ENCODE assay signal across 18 cellular contexts in the genomic region with DNA sequence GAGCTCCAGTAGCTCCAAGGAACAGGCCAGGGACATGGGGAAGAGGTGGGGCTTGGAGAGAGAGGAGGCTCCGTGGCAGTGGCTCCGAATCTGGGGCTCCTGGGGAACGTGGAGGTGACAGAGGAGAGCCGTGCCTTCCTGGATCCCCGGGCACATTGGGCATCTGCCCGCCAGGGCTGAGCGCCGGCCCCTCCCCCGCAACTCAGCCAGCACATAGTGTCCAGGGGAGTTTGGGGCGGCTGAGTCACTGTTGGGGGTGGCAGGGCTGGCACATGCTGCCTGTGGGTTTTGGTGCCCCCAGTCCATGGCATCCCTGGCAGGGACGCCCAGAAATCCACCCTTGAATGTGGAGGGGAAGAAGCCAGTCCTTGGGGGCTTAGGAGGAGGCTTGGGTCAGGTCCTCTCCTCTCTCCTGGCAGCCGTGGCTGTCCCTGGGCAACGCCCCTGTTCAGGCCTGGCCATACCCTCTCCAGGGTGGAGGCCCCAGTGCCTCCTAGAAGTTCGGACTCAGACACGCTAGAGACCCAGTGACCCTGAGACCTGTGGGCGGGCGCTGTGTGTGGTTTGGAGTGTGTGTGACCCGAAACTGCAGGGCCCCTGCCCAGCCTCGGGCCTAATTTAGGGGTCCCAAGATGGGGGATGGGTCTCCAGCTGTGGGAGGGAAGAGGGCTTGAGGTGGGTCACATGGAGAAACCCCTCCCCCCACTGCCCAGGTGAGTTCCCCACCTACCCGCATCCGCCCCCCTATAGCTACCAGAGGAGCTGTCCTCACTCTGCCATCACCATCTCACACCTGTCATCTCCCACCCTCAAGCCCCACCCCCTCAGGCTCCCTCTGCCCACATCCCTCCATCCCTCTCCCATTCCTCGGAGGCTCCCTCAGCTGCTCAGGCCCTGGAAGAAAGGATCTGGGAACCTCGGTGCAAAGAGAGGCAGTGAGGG. TPM values are rescaled to one million over a fixed set of nuclear protein-coding genes. Genes with fewer than 3 reads are reported as not detected.
A peak's percentile ranks its signal among the peaks of the same experiment; 100 is the strongest.
DNase-seq lines count a peak whose midpoint lies in the region; ATAC-seq, FAIRE-seq and TF ChIP-seq lines count a peak whose summit lies in the region.
"Had no signal": no experiment of that assay in that cellular context is flagged by ENCODE, and none has a peak within 500 bp of the region (broad histone marks: within the 10 kb centered on the region; RNA-seq: fewer than 3 reads in every experiment).

No MANE protein-coding gene starts in this region.

- peak; percentile 76 for DNase-seq in H7
- DNase-seq in cerebellum (ENCODE audit: low spot score): peak; percentile 28
- DNase-seq in kidney: peak; percentile 89
- no peak for DNase-seq in stomach
- no peak for DNase-seq in COLO668 (lab: John Stamatoyannopoulos, UW; ENCODE audit: unreplicated experiment)
- DNase-seq in NCI-H446 treated with DMSO at 0.1 percent for 48 hours (lab: John Stamatoyannopoulos, UW): no peak
- no peak for DNase-seq in glomerular visceral epithelial cell (ENCODE audit: extremely low spot score)
- DNase-seq: activated CD8-positive, alpha-beta T cell treated with anti-CD3 and anti-CD28 coated beads for 36 hours; activated gamma-delta T cell; brain microvascular endothelial cell; NCI-H1105 treated with DMSO at 0.1 percent for 48 hours; NCI-H524 treated with DMSO at 0.1 percent for 48 hours had no signal

- TF ChIP-seq CTCF in kidney (IDR thresholded peaks at IDR 0.05; ENCODE audit: borderline replicate concordance, extremely low read depth, insufficient read depth) (no peak), stomach (IDR thresholded peaks at IDR 0.05) (no peak)

- TF ChIP-seq EP300 in stomach (IDR thresholded peaks at IDR 0.05): peak; percentile 87

- no peaks in the 10 kb centered on the region for H3K36me3 ChIP-seq in H7 (replicated peaks; ENCODE audit: control insufficient read depth, insufficient read depth, low read length)
- H3K36me3 ChIP-seq in kidney (ENCODE audit: control insufficient read depth in 1 of 2, insufficient read depth in 2 of 2, low read length in 2 of 2): no peaks in the 10 kb centered on the region
- H3K36me3 ChIP-seq in stomach: no peaks in the 10 kb centered on the region
- H3K36me3 ChIP-seq: brain microvascular endothelial cell had no signal

- peak overlapping the region; percentile 49 to 71 for H3K9ac ChIP-seq in kidney (ENCODE audit: low read length in 2 of 2)

- no peak for TF ChIP-seq POLR2A in stomach (IDR thresholded peaks at IDR 0.05)

- ATAC-seq in SK-N-SH treated with all-trans-retinoic acid at 6 μM for 48 hours: no peak
- ATAC-seq: activated CD8-positive, alpha-beta T cell treated with anti-CD3 and anti-CD28 coated beads for 36 hours; HCT116 had no signal

- no peaks in the 10 kb centered on the region for H3K27me3 ChIP-seq in H7 (ENCODE audit: control insufficient read depth, insufficient read depth, low read length)
- no peaks in the 10 kb centered on the region for H3K27me3 ChIP-seq in stomach
- H3K27me3 ChIP-seq: brain microvascular endothelial cell had no signal

- H3K9me3 ChIP-seq in kidney (ENCODE audit: control insufficient read depth in 1 of 2, low read length in 2 of 2): no peaks in the 10 kb centered on the region
- no peaks in the 10 kb centered on the region for H3K9me3 ChIP-seq in stomach

- H3K4me3 ChIP-seq in H7 (ENCODE audit: insufficient read depth, low read depth, low read length) (no peak overlapping the region), kidney (ENCODE audit: low read length in 2 of 2) (no peak overlapping the region), stomach (peak overlapping the region in 3 of 4 donors; percentile 41 to 44 (median 44))

- intact Hi-C loops in kidney (cut with DNase I) (no loop called here), stomach (cut with DNase I; ENCODE audit: low total_unique reads) (no loop called here)

- H3K4me1 ChIP-seq in kidney (ENCODE audit: control insufficient read depth in 1 of 2, insufficient read depth in 1 of 2, low read depth in 1 of 2, low read length in 2 of 2) (peaks cover 17 to 47% of the 10 kb centered on the region in 2 donors), stomach (peaks cover 54 to 87% (median 67%) of the 10 kb centered on the region in 4 donors)

- H3K27ac ChIP-seq in kidney (ENCODE audit: low read depth in 2 of 2, low read length in 2 of 2): peak overlapping the region; percentile 92 to 95
- peak overlapping the region in 4 of 5 donors; percentile 71 to 91 (median 84) for H3K27ac ChIP-seq in stomach
- H3K27ac ChIP-seq: brain microvascular endothelial cell had no signal

- no peak for FAIRE-seq in kidney (lab: Jason Lieb, UNC)
- FAIRE-seq: GM18507, RCC 7860 had no signal

- WGBS in stomach, 5 donors: 64 to 76% (median 74%) methylated on average over 19 to 23 of the region's 23 CpGs

TF ChIP-seq in SK-N-SH treated with all-trans-retinoic acid at 6 μM for 48 hours, 23 proteins besides CTCF, POLR2A, EP300 and RAD21:
- TF ChIP-seq, protein P1, sequence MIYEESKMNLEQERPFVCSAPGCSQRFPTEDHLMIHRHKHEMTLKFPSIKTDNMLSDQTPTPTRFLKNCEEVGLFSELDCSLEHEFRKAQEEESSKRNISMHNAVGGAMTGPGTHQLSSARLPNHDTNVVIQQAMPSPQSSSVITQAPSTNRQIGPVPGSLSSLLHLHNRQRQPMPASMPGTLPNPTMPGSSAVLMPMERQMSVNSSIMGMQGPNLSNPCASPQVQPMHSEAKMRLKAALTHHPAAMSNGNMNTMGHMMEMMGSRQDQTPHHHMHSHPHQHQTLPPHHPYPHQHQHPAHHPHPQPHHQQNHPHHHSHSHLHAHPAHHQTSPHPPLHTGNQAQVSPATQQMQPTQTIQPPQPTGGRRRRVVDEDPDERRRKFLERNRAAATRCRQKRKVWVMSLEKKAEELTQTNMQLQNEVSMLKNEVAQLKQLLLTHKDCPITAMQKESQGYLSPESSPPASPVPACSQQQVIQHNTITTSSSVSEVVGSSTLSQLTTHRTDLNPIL (CRISPR knock-in tag; IDR thresholded peaks at IDR 0.05; ENCODE audit: low read depth): no peak
- TF ChIP-seq, protein P2, sequence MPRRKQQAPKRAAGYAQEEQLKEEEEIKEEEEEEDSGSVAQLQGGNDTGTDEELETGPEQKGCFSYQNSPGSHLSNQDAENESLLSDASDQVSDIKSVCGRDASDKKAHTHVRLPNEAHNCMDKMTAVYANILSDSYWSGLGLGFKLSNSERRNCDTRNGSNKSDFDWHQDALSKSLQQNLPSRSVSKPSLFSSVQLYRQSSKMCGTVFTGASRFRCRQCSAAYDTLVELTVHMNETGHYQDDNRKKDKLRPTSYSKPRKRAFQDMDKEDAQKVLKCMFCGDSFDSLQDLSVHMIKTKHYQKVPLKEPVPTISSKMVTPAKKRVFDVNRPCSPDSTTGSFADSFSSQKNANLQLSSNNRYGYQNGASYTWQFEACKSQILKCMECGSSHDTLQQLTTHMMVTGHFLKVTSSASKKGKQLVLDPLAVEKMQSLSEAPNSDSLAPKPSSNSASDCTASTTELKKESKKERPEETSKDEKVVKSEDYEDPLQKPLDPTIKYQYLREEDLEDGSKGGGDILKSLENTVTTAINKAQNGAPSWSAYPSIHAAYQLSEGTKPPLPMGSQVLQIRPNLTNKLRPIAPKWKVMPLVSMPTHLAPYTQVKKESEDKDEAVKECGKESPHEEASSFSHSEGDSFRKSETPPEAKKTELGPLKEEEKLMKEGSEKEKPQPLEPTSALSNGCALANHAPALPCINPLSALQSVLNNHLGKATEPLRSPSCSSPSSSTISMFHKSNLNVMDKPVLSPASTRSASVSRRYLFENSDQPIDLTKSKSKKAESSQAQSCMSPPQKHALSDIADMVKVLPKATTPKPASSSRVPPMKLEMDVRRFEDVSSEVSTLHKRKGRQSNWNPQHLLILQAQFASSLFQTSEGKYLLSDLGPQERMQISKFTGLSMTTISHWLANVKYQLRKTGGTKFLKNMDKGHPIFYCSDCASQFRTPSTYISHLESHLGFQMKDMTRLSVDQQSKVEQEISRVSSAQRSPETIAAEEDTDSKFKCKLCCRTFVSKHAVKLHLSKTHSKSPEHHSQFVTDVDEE (CRISPR knock-in tag; IDR thresholded peaks at IDR 0.05): no peak
- TF ChIP-seq, protein P3, sequence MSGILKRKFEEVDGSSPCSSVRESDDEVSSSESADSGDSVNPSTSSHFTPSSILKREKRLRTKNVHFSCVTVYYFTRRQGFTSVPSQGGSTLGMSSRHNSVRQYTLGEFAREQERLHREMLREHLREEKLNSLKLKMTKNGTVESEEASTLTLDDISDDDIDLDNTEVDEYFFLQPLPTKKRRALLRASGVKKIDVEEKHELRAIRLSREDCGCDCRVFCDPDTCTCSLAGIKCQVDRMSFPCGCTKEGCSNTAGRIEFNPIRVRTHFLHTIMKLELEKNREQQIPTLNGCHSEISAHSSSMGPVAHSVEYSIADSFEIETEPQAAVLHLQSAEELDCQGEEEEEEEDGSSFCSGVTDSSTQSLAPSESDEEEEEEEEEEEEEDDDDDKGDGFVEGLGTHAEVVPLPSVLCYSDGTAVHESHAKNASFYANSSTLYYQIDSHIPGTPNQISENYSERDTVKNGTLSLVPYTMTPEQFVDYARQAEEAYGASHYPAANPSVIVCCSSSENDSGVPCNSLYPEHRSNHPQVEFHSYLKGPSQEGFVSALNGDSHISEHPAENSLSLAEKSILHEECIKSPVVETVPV (CRISPR knock-in tag; IDR thresholded peaks at IDR 0.05): no peak
TF ChIP-seq in SK-N-SH treated with all-trans-retinoic acid at 6 μM for 48 hours: peak in this region for 0.

RNA-seq across cellular contexts. Expression of a gene that starts 1.6 kb away (rescaled TPM):
- total RNA-seq in H7 (2014; rRNA removed; shearing (Covaris generic)): 0.07 TPM in 1 of 2 replicates, not detected in the other
- total RNA-seq in cerebellum: 0.36 TPM
- 29.1 TPM for total RNA-seq in kidney
- 17.0 TPM for polyA plus RNA-seq in kidney (ENCODE audit: insufficient read depth, low read depth, low replicate concordance)
- total RNA-seq in stomach: 10 to 100 TPM in 4 of 5 donors, 1 to 10 TPM in 1; 9.9 to 83.5 (median 32.1) TPM
- 10 to 100 TPM; 11.8 to 32.0 (median 14.2) TPM for polyA plus RNA-seq in stomach
- total RNA-seq: activated CD8-positive, alpha-beta T cell treated with anti-CD3 and anti-CD28 coated beads for 36 hours; HT-29; lung microvascular endothelial cell had no signal

RNA-seq across cellular contexts. Expression of a gene that starts 5.6 kb away (rescaled TPM):
- total RNA-seq in H7 (2014; rRNA removed; shearing (Covaris generic)): 0.10 and 0.85 TPM in 2 replicates
- not detected for total RNA-seq in cerebellum
- total RNA-seq in kidney: 7.8 TPM
- polyA plus RNA-seq in kidney (ENCODE audit: insufficient read depth, low read depth, low replicate concordance): 187 TPM
- total RNA-seq in stomach: 10 to 100 TPM in 1 of 5 donors, 1 to 10 TPM in 1, under 1 TPM in 1, not detected in 2; 0.55 to 16.1 (median 5.1) TPM
- 1 to 10 TPM; 2.7 to 6.0 (median 3.9) TPM for polyA plus RNA-seq in stomach
- total RNA-seq: activated CD8-positive, alpha-beta T cell treated with anti-CD3 and anti-CD28 coated beads for 36 hours; HT-29; lung microvascular endothelial cell had no signal

RNA-seq across cellular contexts. Expression of a gene that starts 12.2 kb away (rescaled TPM):
- total RNA-seq in H7 (2014; rRNA removed; shearing (Covaris generic)): 0.15 and 0.28 TPM in 2 replicates
- total RNA-seq in cerebellum: 0.82 TPM
- 0.22 TPM for total RNA-seq in kidney
- polyA plus RNA-seq in kidney (ENCODE audit: insufficient read depth, low read depth, low replicate concordance): 4.0 TPM
- total RNA-seq in stomach: not detected
- polyA plus RNA-seq in stomach: under 1 TPM in 1 of 3 donors, not detected in 2; 0.75 TPM
- total RNA-seq: activated CD8-positive, alpha-beta T cell treated with anti-CD3 and anti-CD28 coated beads for 36 hours; HT-29 had no signal

RNA-seq across cellular contexts. Expression of a gene that starts 27.4 kb away (rescaled TPM):
- total RNA-seq in H7 (2014; rRNA removed; shearing (Covaris generic)): 2.4 and 2.8 TPM in 2 replicates
- 0.45 TPM for total RNA-seq in cerebellum
- total RNA-seq in kidney: 60.6 TPM
- polyA plus RNA-seq in kidney (ENCODE audit: insufficient read depth, low read depth, low replicate concordance): 519 TPM
- total RNA-seq in stomach: under 1 TPM in 1 of 5 donors, not detected in 4; 0.92 TPM
- under 1 TPM; 0.19 to 0.60 (median 0.31) TPM for polyA plus RNA-seq in stomach
- total RNA-seq: activated CD8-positive, alpha-beta T cell treated with anti-CD3 and anti-CD28 coated beads for 36 hours; HT-29; lung microvascular endothelial cell had no signal

RNA-seq across cellular contexts. Expression of a gene that starts 40.3 kb away (rescaled TPM):
- 53.5 and 62.6 TPM in 2 replicates for total RNA-seq in H7 (2014; rRNA removed; shearing (Covaris generic))
- 30.9 TPM for total RNA-seq in cerebellum
- total RNA-seq in kidney: 41.5 TPM
- polyA plus RNA-seq in kidney (ENCODE audit: insufficient read depth, low read depth, low replicate concordance): 33.1 TPM
- 100 to 1,000 TPM in 1 of 5 donors, 10 to 100 TPM in 4; 13.0 to 136 (median 65.9) TPM for total RNA-seq in stomach
- 10 to 100 TPM; 40.7 to 46.3 (median 44.2) TPM for polyA plus RNA-seq in stomach

Comparison
In these comparisons a context has a peak if more than half of its experiments do, and no peak if none do; other contexts are left out.
1. DNase-seq: peak in H7 (single experiment), cerebellum (single experiment) and kidney (single experiment); none in stomach (single experiment), COLO668 (single experiment), NCI-H446 treated with DMSO at 0.1 percent for 48 hours (single experiment) and glomerular visceral epithelial cell (single experiment).
2. H3K4me3 ChIP-seq: peak in stomach (3 of 4); none in H7 (single experiment) and kidney (0 of 2).